ENCODE assay signal across 23 cellular contexts in the genomic region with DNA sequence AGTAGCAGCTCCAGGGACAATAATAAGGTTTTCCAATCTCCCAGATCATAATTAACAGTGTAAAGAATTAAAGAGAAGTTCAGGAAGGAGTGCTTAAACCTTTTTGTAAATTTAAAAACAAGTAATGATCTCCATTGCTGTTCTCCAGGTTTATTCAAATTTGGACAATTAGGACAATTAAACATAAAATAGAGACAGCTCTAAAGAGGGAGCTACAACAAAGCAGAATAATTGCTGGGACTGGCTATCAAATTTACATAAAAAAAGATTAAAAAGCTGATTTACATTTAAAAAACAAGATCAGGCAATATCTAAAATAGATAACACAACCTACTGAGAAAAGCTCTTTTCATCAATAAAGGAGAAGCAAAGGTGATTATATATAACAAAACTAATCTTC.
A peak's percentile ranks its signal among the peaks of the same experiment; 100 is the strongest.
DNase-seq lines count a peak whose midpoint lies in the region; ATAC-seq, FAIRE-seq and TF ChIP-seq lines count a peak whose summit lies in the region.
"Had no signal": no experiment of that assay in that cellular context is flagged by ENCODE, and none has a peak within 500 bp of the region (broad histone marks: within the 10 kb centered on the region; RNA-seq: fewer than 3 reads in every experiment).

No MANE protein-coding gene starts in this region.

- no peak overlapping the region for H3K27ac Mint-ChIP-seq in WTC11
- H3K27ac Mint-ChIP-seq: B cell; CD4-positive, CD25-positive, alpha-beta regulatory T cell; CD8-positive, alpha-beta T cell; HFFc6 had no signal

- DNase-seq in NCI-H1105 treated with DMSO at 0.1 percent for 48 hours (lab: John Stamatoyannopoulos, UW) (peak; percentile 8), NCI-H1105 (lab: John Stamatoyannopoulos, UW) (no peak), WTC11 (ENCODE audit: low spot score) (no peak), D721Med (ENCODE audit: insufficient read length, low spot score) (no peak), stomach (no peak), NCI-H1417 treated with DMSO at 0.1 percent for 48 hours (lab: John Stamatoyannopoulos, UW) (no peak)
- DNase-seq: Caco-2; CD4-positive, CD25-positive, alpha-beta regulatory T cell; CD8-positive, alpha-beta T cell; DMS 273 treated with DMSO at 0.1 percent for 48 hours; DMS79; EL; GDM1; GM23248; HFFc6 had no signal

- TF ChIP-seq CTCF in WTC11 (IDR thresholded peaks at IDR 0.05): no peak
- no peak for TF ChIP-seq CTCF in D721Med (IDR thresholded peaks at IDR 0.05; ENCODE audit: insufficient read depth, missing control alignments)
- no peak for TF ChIP-seq CTCF in stomach (IDR thresholded peaks at IDR 0.05)

- no peak overlapping the region for H3K9ac ChIP-seq in HUES48 (ENCODE audit: low read depth, low read length)
- H3K9ac ChIP-seq: BLaER1, GM23248 had no signal

- H3K27ac ChIP-seq in HUES48 (ENCODE audit: low read depth, low read length): peak overlapping the region; percentile 48
- H3K27ac ChIP-seq in stomach: no peak overlapping the region
- H3K27ac ChIP-seq: 22Rv1, BLaER1, C4-2B, GM23248 had no signal

- CTCF ChIA-PET in WTC11 (lab: Charles Lee): interaction anchor here (1.1 kb wide), 1 partner anchor 223 kb away, joined by 3 read pairs; no protein-coding TSS in a partner anchor

- no peak for TF ChIP-seq EP300 in stomach (IDR thresholded peaks at IDR 0.05)

- peaks cover 10% of the 10 kb centered on the region for H3K9me3 Mint-ChIP-seq in WTC11
- H3K9me3 Mint-ChIP-seq: CD8-positive, alpha-beta T cell; HFFc6 had no signal

- H3K27me3 Mint-ChIP-seq in WTC11 (ENCODE audit: low read depth): peaks cover 19% of the 10 kb centered on the region

- POLR2A ChIA-PET in WTC11 (lab: Charles Lee): no interaction called here

- H3K4me1 ChIP-seq in HUES48 (ENCODE audit: control insufficient read depth, insufficient read depth, low read length) (peaks cover 35% of the 10 kb centered on the region), stomach (no peaks in the 10 kb centered on the region)
- H3K4me1 ChIP-seq: BLaER1, Caco-2 had no signal

- no peak for FAIRE-seq in D721Med (lab: Jason Lieb, UNC)
- FAIRE-seq: A204.1, GM12878 had no signal

- no peak for ATAC-seq in WTC11
- ATAC-seq: CD8-positive, alpha-beta T cell; GM12878 had no signal

- H3K9me3 ChIP-seq in HUES48 (ENCODE audit: control insufficient read depth, insufficient read depth, low read length) (no peaks in the 10 kb centered on the region), stomach (no peaks in the 10 kb centered on the region)
- H3K9me3 ChIP-seq: BLaER1, Caco-2, HAP-1 had no signal

- H3K4me1 Mint-ChIP-seq in WTC11: peaks cover 57% of the 10 kb centered on the region
- H3K4me1 Mint-ChIP-seq: B cell; CD4-positive, CD25-positive, alpha-beta regulatory T cell had no signal

- H3K36me3 ChIP-seq in HUES48 (ENCODE audit: control insufficient read depth, insufficient read depth, low read length) (no peaks in the 10 kb centered on the region), stomach (no peaks in the 10 kb centered on the region)
- H3K36me3 ChIP-seq: BLaER1, HAP-1 had no signal

- TF ChIP-seq POLR2A in stomach (IDR thresholded peaks at IDR 0.05): no peak

- intact Hi-C loops in stomach (cut with DNase I; ENCODE audit: low total_unique reads): no loop called here

- H3K27me3 ChIP-seq in HUES48 (ENCODE audit: control insufficient read depth, insufficient read depth, low read length): no peaks in the 10 kb centered on the region
- no peaks in the 10 kb centered on the region for H3K27me3 ChIP-seq in stomach
- H3K27me3 ChIP-seq: BLaER1 had no signal

- H3K4me3 ChIP-seq in HUES48 (ENCODE audit: low read depth, low read length) (peak overlapping the region; percentile 11; the same call in 1 of the 2 replicates), stomach (no peak overlapping the region)
- H3K4me3 ChIP-seq: BLaER1, GM12878, GM23248, HAP-1 had no signal

- H3K4me3 Mint-ChIP-seq in WTC11: peak overlapping the region; percentile 3
- H3K4me3 Mint-ChIP-seq: B cell; CD4-positive, CD25-positive, alpha-beta regulatory T cell; CD8-positive, alpha-beta T cell; HFFc6 had no signal

- no peaks in the 10 kb centered on the region for H3K36me3 Mint-ChIP-seq in WTC11
- H3K36me3 Mint-ChIP-seq: CD4-positive, CD25-positive, alpha-beta regulatory T cell; CD8-positive, alpha-beta T cell had no signal

TF ChIP-seq in WTC11, 78 proteins besides CTCF, POLR2A, EP300 and RAD21 (continues in another document):
- TF ChIP-seq, protein P1, sequence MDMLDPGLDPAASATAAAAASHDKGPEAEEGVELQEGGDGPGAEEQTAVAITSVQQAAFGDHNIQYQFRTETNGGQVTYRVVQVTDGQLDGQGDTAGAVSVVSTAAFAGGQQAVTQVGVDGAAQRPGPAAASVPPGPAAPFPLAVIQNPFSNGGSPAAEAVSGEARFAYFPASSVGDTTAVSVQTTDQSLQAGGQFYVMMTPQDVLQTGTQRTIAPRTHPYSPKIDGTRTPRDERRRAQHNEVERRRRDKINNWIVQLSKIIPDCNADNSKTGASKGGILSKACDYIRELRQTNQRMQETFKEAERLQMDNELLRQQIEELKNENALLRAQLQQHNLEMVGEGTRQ (CRISPR knock-in tag; IDR thresholded peaks at IDR 0.05): no peak
- TF ChIP-seq NR3C1 (CRISPR knock-in tag; conservative IDR thresholded peaks at IDR 0.05; ENCODE audit: low read depth) (no peak), MXD4 (CRISPR knock-in tag; IDR thresholded peaks at IDR 0.05; ENCODE audit: borderline replicate concordance) (no peak), ZNF317 (CRISPR knock-in tag; IDR thresholded peaks at IDR 0.05; ENCODE audit: borderline replicate concordance, low read depth) (no peak), TP53 (CRISPR knock-in tag; IDR thresholded peaks at IDR 0.05) (no peak), OVOL2 (CRISPR knock-in tag; IDR thresholded peaks at IDR 0.05; ENCODE audit: borderline replicate concordance) (no peak), IRF2 (CRISPR knock-in tag; IDR thresholded peaks at IDR 0.05; ENCODE audit: borderline replicate concordance, low read depth) (no peak), GABPB1 (CRISPR knock-in tag; IDR thresholded peaks at IDR 0.05) (no peak), JUN (CRISPR knock-in tag; IDR thresholded peaks at IDR 0.05) (no peak), KAT7 (CRISPR knock-in tag; IDR thresholded peaks at IDR 0.05; ENCODE audit: borderline replicate concordance) (no peak), CREM (CRISPR knock-in tag; IDR thresholded peaks at IDR 0.05) (no peak)
- TF ChIP-seq, protein P2, sequence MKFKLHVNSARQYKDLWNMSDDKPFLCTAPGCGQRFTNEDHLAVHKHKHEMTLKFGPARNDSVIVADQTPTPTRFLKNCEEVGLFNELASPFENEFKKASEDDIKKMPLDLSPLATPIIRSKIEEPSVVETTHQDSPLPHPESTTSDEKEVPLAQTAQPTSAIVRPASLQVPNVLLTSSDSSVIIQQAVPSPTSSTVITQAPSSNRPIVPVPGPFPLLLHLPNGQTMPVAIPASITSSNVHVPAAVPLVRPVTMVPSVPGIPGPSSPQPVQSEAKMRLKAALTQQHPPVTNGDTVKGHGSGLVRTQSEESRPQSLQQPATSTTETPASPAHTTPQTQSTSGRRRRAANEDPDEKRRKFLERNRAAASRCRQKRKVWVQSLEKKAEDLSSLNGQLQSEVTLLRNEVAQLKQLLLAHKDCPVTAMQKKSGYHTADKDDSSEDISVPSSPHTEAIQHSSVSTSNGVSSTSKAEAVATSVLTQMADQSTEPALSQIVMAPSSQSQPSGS (CRISPR knock-in tag; IDR thresholded peaks at IDR 0.05; ENCODE audit: borderline replicate concordance, low read depth): no peak
- TF ChIP-seq, protein P3, sequence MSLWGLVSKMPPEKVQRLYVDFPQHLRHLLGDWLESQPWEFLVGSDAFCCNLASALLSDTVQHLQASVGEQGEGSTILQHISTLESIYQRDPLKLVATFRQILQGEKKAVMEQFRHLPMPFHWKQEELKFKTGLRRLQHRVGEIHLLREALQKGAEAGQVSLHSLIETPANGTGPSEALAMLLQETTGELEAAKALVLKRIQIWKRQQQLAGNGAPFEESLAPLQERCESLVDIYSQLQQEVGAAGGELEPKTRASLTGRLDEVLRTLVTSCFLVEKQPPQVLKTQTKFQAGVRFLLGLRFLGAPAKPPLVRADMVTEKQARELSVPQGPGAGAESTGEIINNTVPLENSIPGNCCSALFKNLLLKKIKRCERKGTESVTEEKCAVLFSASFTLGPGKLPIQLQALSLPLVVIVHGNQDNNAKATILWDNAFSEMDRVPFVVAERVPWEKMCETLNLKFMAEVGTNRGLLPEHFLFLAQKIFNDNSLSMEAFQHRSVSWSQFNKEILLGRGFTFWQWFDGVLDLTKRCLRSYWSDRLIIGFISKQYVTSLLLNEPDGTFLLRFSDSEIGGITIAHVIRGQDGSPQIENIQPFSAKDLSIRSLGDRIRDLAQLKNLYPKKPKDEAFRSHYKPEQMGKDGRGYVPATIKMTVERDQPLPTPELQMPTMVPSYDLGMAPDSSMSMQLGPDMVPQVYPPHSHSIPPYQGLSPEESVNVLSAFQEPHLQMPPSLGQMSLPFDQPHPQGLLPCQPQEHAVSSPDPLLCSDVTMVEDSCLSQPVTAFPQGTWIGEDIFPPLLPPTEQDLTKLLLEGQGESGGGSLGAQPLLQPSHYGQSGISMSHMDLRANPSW (CRISPR knock-in tag; conservative IDR thresholded peaks at IDR 0.05; ENCODE audit: low read depth): no peak
- TF ChIP-seq, protein P4, sequence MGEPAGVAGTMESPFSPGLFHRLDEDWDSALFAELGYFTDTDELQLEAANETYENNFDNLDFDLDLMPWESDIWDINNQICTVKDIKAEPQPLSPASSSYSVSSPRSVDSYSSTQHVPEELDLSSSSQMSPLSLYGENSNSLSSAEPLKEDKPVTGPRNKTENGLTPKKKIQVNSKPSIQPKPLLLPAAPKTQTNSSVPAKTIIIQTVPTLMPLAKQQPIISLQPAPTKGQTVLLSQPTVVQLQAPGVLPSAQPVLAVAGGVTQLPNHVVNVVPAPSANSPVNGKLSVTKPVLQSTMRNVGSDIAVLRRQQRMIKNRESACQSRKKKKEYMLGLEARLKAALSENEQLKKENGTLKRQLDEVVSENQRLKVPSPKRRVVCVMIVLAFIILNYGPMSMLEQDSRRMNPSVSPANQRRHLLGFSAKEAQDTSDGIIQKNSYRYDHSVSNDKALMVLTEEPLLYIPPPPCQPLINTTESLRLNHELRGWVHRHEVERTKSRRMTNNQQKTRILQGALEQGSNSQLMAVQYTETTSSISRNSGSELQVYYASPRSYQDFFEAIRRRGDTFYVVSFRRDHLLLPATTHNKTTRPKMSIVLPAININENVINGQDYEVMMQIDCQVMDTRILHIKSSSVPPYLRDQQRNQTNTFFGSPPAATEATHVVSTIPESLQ (CRISPR knock-in tag; IDR thresholded peaks at IDR 0.05): no peak
